Comparison of ENCODE assay signal across 1 cellular context in genomic region chr13:113322043-113322461, GRCh38.
TF ChIP-seq lines count a peak whose summit lies in the region.

No MANE protein-coding gene starts in this region.

TF ChIP-seq in WTC11, 78 proteins besides CTCF, POLR2A, EP300 and RAD21 (continued from another document):
- no peak for TF ChIP-seq USF2 (CRISPR knock-in tag; IDR thresholded peaks at IDR 0.05)
- TF ChIP-seq KAT7 (CRISPR knock-in tag; IDR thresholded peaks at IDR 0.05; ENCODE audit: borderline replicate concordance): no peak
- no peak for TF ChIP-seq ZNF423 (CRISPR knock-in tag; IDR thresholded peaks at IDR 0.05)
- no peak for TF ChIP-seq ATF1 (CRISPR knock-in tag; IDR thresholded peaks at IDR 0.05)
- TF ChIP-seq ZNF121 (CRISPR knock-in tag; IDR thresholded peaks at IDR 0.05): no peak
- no peak for TF ChIP-seq SMAD4 (CRISPR knock-in tag; IDR thresholded peaks at IDR 0.05)
- TF ChIP-seq ZNF425 (CRISPR knock-in tag; conservative IDR thresholded peaks at IDR 0.05): no peak
- no peak for TF ChIP-seq JUN (CRISPR knock-in tag; IDR thresholded peaks at IDR 0.05)
TF ChIP-seq in WTC11: peak in this region for 0.
